Comparison of ENCODE assay signal across 1 cellular context in the genomic region with DNA sequence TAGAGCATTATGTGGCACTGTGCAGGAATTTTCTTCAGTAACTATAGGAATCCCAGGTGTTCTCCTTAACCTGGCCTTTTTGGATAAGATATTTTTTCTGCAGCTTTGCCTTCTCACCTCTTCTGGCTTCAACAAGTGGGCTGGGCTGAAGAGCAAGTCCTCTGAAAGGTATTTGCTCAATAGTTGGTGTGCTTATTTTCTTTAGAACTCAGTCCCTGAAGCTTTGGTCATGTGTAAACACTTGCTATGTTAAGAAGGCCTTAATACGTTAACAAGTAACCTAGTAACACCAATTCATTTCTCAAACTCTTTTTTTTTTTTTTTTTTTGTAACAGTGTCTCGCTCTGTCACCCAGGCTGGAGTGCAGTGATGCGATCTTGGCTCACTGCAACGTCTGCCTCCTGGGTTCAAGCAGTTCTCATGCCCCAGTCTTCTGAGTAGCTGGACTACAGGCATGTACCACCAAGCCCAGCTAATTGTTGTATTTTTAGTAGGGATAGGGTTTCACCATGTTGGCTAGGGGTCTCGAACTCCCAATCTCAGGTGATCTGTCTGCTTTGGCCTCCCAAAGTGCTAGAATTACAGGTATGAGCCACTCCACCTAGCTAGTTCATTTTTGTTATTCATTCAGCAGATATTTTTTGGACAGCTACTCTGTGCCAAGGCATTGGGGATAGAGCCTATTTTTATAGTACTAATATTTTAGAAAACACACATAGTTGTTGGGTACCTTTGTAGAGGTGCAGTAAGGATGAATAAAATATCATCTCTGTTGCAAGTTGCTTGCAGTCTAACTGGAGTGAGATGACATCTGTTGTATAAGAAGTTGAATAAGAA.
TF ChIP-seq lines count a peak whose summit lies in the region.

No MANE protein-coding gene starts in this region.

TF ChIP-seq in SK-N-SH, 30 proteins besides CTCF, POLR2A, EP300 and RAD21 (continued from another document):
- TF ChIP-seq, protein P1, sequence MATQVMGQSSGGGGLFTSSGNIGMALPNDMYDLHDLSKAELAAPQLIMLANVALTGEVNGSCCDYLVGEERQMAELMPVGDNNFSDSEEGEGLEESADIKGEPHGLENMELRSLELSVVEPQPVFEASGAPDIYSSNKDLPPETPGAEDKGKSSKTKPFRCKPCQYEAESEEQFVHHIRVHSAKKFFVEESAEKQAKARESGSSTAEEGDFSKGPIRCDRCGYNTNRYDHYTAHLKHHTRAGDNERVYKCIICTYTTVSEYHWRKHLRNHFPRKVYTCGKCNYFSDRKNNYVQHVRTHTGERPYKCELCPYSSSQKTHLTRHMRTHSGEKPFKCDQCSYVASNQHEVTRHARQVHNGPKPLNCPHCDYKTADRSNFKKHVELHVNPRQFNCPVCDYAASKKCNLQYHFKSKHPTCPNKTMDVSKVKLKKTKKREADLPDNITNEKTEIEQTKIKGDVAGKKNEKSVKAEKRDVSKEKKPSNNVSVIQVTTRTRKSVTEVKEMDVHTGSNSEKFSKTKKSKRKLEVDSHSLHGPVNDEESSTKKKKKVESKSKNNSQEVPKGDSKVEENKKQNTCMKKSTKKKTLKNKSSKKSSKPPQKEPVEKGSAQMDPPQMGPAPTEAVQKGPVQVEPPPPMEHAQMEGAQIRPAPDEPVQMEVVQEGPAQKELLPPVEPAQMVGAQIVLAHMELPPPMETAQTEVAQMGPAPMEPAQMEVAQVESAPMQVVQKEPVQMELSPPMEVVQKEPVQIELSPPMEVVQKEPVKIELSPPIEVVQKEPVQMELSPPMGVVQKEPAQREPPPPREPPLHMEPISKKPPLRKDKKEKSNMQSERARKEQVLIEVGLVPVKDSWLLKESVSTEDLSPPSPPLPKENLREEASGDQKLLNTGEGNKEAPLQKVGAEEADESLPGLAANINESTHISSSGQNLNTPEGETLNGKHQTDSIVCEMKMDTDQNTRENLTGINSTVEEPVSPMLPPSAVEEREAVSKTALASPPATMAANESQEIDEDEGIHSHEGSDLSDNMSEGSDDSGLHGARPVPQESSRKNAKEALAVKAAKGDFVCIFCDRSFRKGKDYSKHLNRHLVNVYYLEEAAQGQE (IDR thresholded peaks at IDR 0.05; ENCODE audit: low read depth, low read length), result 0 out of 2 replicates have a peak, but pooled peaks have one; percentile 60
